Comparison of ENCODE assay signal across 1 cellular context in the genomic region with DNA sequence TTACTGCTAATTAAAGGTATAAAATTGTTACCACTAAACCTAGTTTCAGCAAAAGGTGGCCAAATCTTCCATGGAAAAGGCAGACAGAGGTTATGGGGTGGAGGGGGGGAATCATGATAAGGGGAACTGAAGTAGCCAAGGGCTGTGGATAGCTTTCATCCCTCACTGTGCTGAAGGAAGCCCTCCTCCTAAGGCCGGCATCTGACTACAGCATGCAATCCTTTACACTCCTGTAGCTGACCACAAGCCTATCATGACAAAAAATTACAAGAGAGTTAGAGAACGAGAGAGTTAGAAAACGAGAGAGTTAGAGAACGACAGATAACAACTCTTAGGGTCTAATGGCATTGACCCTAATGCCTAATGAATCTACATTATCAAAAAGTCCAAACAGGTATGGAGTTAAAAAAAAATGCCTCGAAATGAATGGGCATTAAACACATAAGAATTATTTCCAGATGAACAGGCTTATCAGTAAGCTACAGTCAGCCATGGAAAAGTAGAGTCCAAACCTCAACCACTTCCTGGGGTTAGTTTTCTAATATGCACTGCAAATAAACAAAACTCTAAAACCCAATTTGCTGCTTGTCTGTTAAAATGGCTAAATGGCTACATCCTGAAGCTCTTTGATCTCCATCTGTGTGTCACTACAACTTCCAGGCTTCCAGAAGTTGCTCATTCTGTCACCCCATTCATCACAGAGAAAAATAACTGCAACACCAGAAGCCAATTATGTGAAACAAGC.
A peak's percentile ranks its signal among the peaks of the same experiment; 100 is the strongest.
TF ChIP-seq lines count a peak whose summit lies in the region.

No MANE protein-coding gene starts in this region.

TF ChIP-seq in K562, 482 proteins besides CTCF, POLR2A, EP300 and RAD21:
- TF ChIP-seq, protein P1, sequence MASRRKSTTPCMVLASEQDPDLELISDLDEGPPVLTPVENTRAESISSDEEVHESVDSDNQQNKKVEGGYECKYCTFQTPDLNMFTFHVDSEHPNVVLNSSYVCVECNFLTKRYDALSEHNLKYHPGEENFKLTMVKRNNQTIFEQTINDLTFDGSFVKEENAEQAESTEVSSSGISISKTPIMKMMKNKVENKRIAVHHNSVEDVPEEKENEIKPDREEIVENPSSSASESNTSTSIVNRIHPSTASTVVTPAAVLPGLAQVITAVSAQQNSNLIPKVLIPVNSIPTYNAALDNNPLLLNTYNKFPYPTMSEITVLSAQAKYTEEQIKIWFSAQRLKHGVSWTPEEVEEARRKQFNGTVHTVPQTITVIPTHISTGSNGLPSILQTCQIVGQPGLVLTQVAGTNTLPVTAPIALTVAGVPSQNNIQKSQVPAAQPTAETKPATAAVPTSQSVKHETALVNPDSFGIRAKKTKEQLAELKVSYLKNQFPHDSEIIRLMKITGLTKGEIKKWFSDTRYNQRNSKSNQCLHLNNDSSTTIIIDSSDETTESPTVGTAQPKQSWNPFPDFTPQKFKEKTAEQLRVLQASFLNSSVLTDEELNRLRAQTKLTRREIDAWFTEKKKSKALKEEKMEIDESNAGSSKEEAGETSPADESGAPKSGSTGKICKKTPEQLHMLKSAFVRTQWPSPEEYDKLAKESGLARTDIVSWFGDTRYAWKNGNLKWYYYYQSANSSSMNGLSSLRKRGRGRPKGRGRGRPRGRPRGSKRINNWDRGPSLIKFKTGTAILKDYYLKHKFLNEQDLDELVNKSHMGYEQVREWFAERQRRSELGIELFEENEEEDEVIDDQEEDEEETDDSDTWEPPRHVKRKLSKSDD (conservative IDR thresholded peaks at IDR 0.05; ENCODE audit: low read length), result no peak
- TF ChIP-seq FOSL1 (tag; conservative IDR thresholded peaks at IDR 0.05) (0 out of 2 replicates have a peak, but pooled peaks have one; percentile 15), HNRNPL (IDR thresholded peaks at IDR 0.05; ENCODE audit: low read depth, low read length) (no peak), ELF1 (tag; IDR thresholded peaks at IDR 0.05) (no peak), DPF2 (IDR thresholded peaks at IDR 0.05) (0 out of 2 replicates have a peak, but pooled peaks have one; percentile 25), MCM2 (IDR thresholded peaks at IDR 0.05; ENCODE audit: low read depth) (no peak), NBN (IDR thresholded peaks at IDR 0.05; ENCODE audit: low read depth) (no peak), ARID1B (IDR thresholded peaks at IDR 0.05) (peak; percentile 48), ETS2 (tag; IDR thresholded peaks at IDR 0.05; ENCODE audit: borderline replicate concordance, poor library complexity, severe bottlenecking) (no peak), DIDO1 (tag; IDR thresholded peaks at IDR 0.05; ENCODE audit: low read depth) (no peak), ZNF699 (CRISPR knock-in tag; IDR thresholded peaks at IDR 0.05; ENCODE audit: insufficient replicate concordance) (no peak), TAF1 (IDR thresholded peaks at IDR 0.05; ENCODE audit: control insufficient read depth, extremely low read depth, insufficient read depth, low read length, severe bottlenecking) (no peak), JUN (IDR thresholded peaks at IDR 0.05; ENCODE audit: borderline replicate concordance, low read depth, low read length) (no peak), JUN (CRISPR knock-in tag; IDR thresholded peaks at IDR 0.05; ENCODE audit: borderline replicate concordance) (no peak), SUPT5H (IDR thresholded peaks at IDR 0.05) (no peak), SRSF9 (IDR thresholded peaks at IDR 0.05; ENCODE audit: borderline replicate concordance, low read depth, low read length) (no peak), GABPA (tag; conservative IDR thresholded peaks at IDR 0.05; ENCODE audit: low read depth) (peak; percentile 51; the same call in 1 of the 2 replicates), TAL1 (IDR thresholded peaks at IDR 0.05) (0 out of 2 replicates have a peak, but pooled peaks have one; percentile 8), ZKSCAN8 (CRISPR knock-in tag; IDR thresholded peaks at IDR 0.05) (0 out of 2 replicates have a peak, but pooled peaks have one; percentile 29), CBFA2T3 (IDR thresholded peaks at IDR 0.05) (peak; percentile 30), ZNF311 (CRISPR knock-in tag; IDR thresholded peaks at IDR 0.05) (no peak), FOXA3 (CRISPR knock-in tag; conservative IDR thresholded peaks at IDR 0.05 in 1 of 2, IDR thresholded peaks at IDR 0.05 in 1 of 2) (peak in 1 of 2 experiments; percentile 55; a peak in 1 of 4 replicates)
- TF ChIP-seq, protein P2, sequence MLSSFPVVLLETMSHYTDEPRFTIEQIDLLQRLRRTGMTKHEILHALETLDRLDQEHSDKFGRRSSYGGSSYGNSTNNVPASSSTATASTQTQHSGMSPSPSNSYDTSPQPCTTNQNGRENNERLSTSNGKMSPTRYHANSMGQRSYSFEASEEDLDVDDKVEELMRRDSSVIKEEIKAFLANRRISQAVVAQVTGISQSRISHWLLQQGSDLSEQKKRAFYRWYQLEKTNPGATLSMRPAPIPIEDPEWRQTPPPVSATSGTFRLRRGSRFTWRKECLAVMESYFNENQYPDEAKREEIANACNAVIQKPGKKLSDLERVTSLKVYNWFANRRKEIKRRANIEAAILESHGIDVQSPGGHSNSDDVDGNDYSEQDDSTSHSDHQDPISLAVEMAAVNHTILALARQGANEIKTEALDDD (IDR thresholded peaks at IDR 0.05), result no peak
- TF ChIP-seq, protein P3, sequence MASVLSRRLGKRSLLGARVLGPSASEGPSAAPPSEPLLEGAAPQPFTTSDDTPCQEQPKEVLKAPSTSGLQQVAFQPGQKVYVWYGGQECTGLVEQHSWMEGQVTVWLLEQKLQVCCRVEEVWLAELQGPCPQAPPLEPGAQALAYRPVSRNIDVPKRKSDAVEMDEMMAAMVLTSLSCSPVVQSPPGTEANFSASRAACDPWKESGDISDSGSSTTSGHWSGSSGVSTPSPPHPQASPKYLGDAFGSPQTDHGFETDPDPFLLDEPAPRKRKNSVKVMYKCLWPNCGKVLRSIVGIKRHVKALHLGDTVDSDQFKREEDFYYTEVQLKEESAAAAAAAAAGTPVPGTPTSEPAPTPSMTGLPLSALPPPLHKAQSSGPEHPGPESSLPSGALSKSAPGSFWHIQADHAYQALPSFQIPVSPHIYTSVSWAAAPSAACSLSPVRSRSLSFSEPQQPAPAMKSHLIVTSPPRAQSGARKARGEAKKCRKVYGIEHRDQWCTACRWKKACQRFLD (CRISPR knock-in tag; IDR thresholded peaks at IDR 0.05), result 0 out of 2 replicates have a peak, but pooled peaks have one; percentile 58
- TF ChIP-seq, protein P4, sequence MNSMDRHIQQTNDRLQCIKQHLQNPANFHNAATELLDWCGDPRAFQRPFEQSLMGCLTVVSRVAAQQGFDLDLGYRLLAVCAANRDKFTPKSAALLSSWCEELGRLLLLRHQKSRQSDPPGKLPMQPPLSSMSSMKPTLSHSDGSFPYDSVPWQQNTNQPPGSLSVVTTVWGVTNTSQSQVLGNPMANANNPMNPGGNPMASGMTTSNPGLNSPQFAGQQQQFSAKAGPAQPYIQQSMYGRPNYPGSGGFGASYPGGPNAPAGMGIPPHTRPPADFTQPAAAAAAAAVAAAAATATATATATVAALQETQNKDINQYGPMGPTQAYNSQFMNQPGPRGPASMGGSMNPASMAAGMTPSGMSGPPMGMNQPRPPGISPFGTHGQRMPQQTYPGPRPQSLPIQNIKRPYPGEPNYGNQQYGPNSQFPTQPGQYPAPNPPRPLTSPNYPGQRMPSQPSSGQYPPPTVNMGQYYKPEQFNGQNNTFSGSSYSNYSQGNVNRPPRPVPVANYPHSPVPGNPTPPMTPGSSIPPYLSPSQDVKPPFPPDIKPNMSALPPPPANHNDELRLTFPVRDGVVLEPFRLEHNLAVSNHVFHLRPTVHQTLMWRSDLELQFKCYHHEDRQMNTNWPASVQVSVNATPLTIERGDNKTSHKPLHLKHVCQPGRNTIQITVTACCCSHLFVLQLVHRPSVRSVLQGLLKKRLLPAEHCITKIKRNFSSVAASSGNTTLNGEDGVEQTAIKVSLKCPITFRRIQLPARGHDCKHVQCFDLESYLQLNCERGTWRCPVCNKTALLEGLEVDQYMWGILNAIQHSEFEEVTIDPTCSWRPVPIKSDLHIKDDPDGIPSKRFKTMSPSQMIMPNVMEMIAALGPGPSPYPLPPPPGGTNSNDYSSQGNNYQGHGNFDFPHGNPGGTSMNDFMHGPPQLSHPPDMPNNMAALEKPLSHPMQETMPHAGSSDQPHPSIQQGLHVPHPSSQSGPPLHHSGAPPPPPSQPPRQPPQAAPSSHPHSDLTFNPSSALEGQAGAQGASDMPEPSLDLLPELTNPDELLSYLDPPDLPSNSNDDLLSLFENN (IDR thresholded peaks at IDR 0.05; ENCODE audit: low read depth in 2 of 2, low read length in 2 of 2), result no peak
